Comparison of ENCODE assay signal across 27 cellular contexts in genomic region chr2:24928036-24928435, GRCh38.
"Had no signal": no experiment of that assay in that cellular context is flagged by ENCODE, and none has a peak within 500 bp of the region (broad histone marks: within the 10 kb centered on the region; RNA-seq: fewer than 3 reads in every experiment).

No MANE protein-coding gene starts in this region.

- H3K27me3 Mint-ChIP-seq: activated naive CD4-positive, alpha-beta T cell treated with anti-CD3 and anti-CD28 coated beads, Interleukin-2, amount 50 U/mL, for 24 hours; activated naive CD8-positive, alpha-beta T cell treated with anti-CD3 and anti-CD28 coated beads, Interleukin-2, amount 10 ng/mL, durations not matched to agents 7 days and 5 days; activated T-cell treated with anti-CD3 and anti-CD28 coated beads, Interleukin-2, amount 50 U/mL, for 24 hours had no signal

- H3K9me3 ChIP-seq: ascending aorta, breast epithelium, Peyer's patch, SJSA1 had no signal

- H3K36me3 ChIP-seq: ascending aorta, breast epithelium, Peyer's patch, SJSA1, WERI-Rb-1 had no signal

- H3K9me3 Mint-ChIP-seq: activated CD4-positive, alpha-beta T cell treated with anti-CD3 and anti-CD28 coated beads, Interleukin-2, amount 10 ng/mL, durations not matched to agents 24 days and 14 days; activated naive CD4-positive, alpha-beta T cell treated with anti-CD3 and anti-CD28 coated beads, Interleukin-2, amount 50 U/mL, for 24 hours; activated naive CD8-positive, alpha-beta T cell treated with anti-CD3 and anti-CD28 coated beads, Interleukin-2, amount 10 ng/mL, durations not matched to agents 7 days and 5 days; activated T-cell treated with anti-CD3 and anti-CD28 coated beads, Interleukin-2, amount 50 U/mL, for 24 hours; activated T-helper 2 cell treated with anti-CD3 and anti-CD28 coated beads, Interferon-gamma antibody, Interleukin-2, Interleukin-4, amounts not matched to agents 10 μg/mL and 5 μg/mL and 100 μg/mL, durations not matched to agents 14 hours and 24 hours and 36 hours had no signal

- H3K4me3 Mint-ChIP-seq: activated CD4-positive, alpha-beta T cell treated with anti-CD3 and anti-CD28 coated beads, Interleukin-2, amount 10 ng/mL, durations not matched to agents 24 days and 14 days; activated CD8-positive, alpha-beta T cell treated with anti-CD3 and anti-CD28 coated beads, Interleukin-2, amount 10 ng/mL, durations not matched to agents 7 days and 5 days; activated naive CD4-positive, alpha-beta T cell treated with anti-CD3 and anti-CD28 coated beads, Interleukin-2, amount 50 U/mL, for 24 hours; activated naive CD8-positive, alpha-beta T cell treated with anti-CD3 and anti-CD28 coated beads, Interleukin-2, amount 10 ng/mL, durations not matched to agents 7 days and 5 days; activated T-cell treated with anti-CD3 and anti-CD28 coated beads, Interleukin-2, amount 50 U/mL, for 24 hours had no signal

- H3K27me3 ChIP-seq: ascending aorta, breast epithelium, Peyer's patch, SJSA1 had no signal

- ATAC-seq: activated CD8-positive, alpha-beta T cell treated with anti-CD3 and anti-CD28 coated beads, Interleukin-2, amount 10 ng/mL, durations not matched to agents 7 days and 5 days; PC-3 had no signal

- H3K27ac Mint-ChIP-seq: activated CD4-positive, alpha-beta T cell treated with anti-CD3 and anti-CD28 coated beads, Interleukin-2, amount 10 ng/mL, durations not matched to agents 24 days and 14 days; activated CD8-positive, alpha-beta T cell treated with anti-CD3 and anti-CD28 coated beads, Interleukin-2, amount 10 ng/mL, durations not matched to agents 7 days and 5 days; activated naive CD4-positive, alpha-beta T cell treated with anti-CD3 and anti-CD28 coated beads, Interleukin-2, amount 50 U/mL, for 24 hours; activated naive CD8-positive, alpha-beta T cell treated with anti-CD3 and anti-CD28 coated beads, Interleukin-2, amount 10 ng/mL, durations not matched to agents 7 days and 5 days; activated T-helper 2 cell treated with anti-CD3 and anti-CD28 coated beads, Interferon-gamma antibody, Interleukin-2, Interleukin-4, amounts not matched to agents 10 μg/mL and 5 μg/mL and 100 μg/mL, durations not matched to agents 14 hours and 24 hours and 36 hours had no signal

- H3K4me3 ChIP-seq: ascending aorta, breast epithelium, K562, Peyer's patch, SJSA1 had no signal

- DNase-seq: activated CD4-positive, alpha-beta T cell treated with anti-CD3 and anti-CD28 coated beads, Interleukin-2, amount 10 ng/mL, durations not matched to agents 24 days and 14 days; activated CD4-positive, alpha-beta T cell treated with anti-CD3 and anti-CD28 coated beads, Interleukin-2, amount 50 U/mL, for 4 hours; activated CD8-positive, alpha-beta T cell treated with anti-CD3 and anti-CD28 coated beads, Interleukin-2, amount 10 ng/mL, durations not matched to agents 7 days and 5 days; activated gamma-delta T cell; activated naive CD4-positive, alpha-beta T cell treated with Interleukin-2 at 50 U/mL for 16 hours; activated naive CD8-positive, alpha-beta T cell treated with anti-CD3 and anti-CD28 coated beads, Interleukin-2, amount 10 ng/mL, durations not matched to agents 7 days and 5 days; activated T-cell treated with anti-CD3 and anti-CD28 coated beads, Interleukin-2, amount 50 U/mL, for 24 hours; amygdala; NCI-H1092 treated with DMSO at 0.1 percent for 48 hours; NCI-H1417; NCI-H1930; NCI-H2081 treated with DMSO at 0.1 percent for 48 hours; NCI-H345; NCI-H524 treated with DMSO at 0.1 percent for 48 hours; PC-3; RPMI8226; SHP77 treated with DMSO at 0.1 percent for 48 hours; SW 1271; T1000; WERI-Rb-1 had no signal

- H3K27ac ChIP-seq: Peyer's patch, SJSA1, WERI-Rb-1 had no signal

- H3K36me3 Mint-ChIP-seq: activated naive CD4-positive, alpha-beta T cell treated with anti-CD3 and anti-CD28 coated beads, Interleukin-2, amount 50 U/mL, for 24 hours; activated naive CD8-positive, alpha-beta T cell treated with anti-CD3 and anti-CD28 coated beads, Interleukin-2, amount 10 ng/mL, durations not matched to agents 7 days and 5 days had no signal

- H3K4me1 ChIP-seq: SJSA1 had no signal

- H3K4me1 Mint-ChIP-seq: activated naive CD4-positive, alpha-beta T cell treated with anti-CD3 and anti-CD28 coated beads, Interleukin-2, amount 50 U/mL, for 24 hours had no signal
